Comparison of ENCODE assay signal across 29 cellular contexts in genomic region chr15:27784107-27784506, GRCh38.
"Had no signal": no experiment of that assay in that cellular context is flagged by ENCODE, and none has a peak within 500 bp of the region (broad histone marks: within the 10 kb centered on the region; RNA-seq: fewer than 3 reads in every experiment).

No MANE protein-coding gene starts in this region.

- H3K4me1 Mint-ChIP-seq: activated B cell treated with CpG ODN at 0.5 μM for 24 hours; activated naive CD4-positive, alpha-beta T cell treated with anti-CD3 and anti-CD28 coated beads, Interleukin-2, amount 50 U/mL, for 24 hours; activated naive CD8-positive, alpha-beta T cell treated with anti-CD3 and anti-CD28 coated beads, Interleukin-2, amount 50 U/mL, for 24 hours; stimulated activated effector memory CD8-positive, alpha-beta T cell treated with anti-CD3 and anti-CD28 coated beads, Interleukin-12 subunit alpha, Interleukin-12 subunit beta, amount 100 ng/mL, for 72 hours; T-helper 17 cell had no signal

- H3K4me1 ChIP-seq: body of pancreas, colonic mucosa had no signal

- H3K27me3 ChIP-seq: body of pancreas, colonic mucosa, neutrophil, sigmoid colon had no signal

- H3K4me3 Mint-ChIP-seq: activated B cell treated with CpG ODN at 0.5 μM for 24 hours; activated CD8-positive, alpha-beta T cell treated with anti-CD3 and anti-CD28 coated beads for 36 hours; activated naive CD4-positive, alpha-beta T cell treated with anti-CD3 and anti-CD28 coated beads, Interleukin-2, amount 50 U/mL, for 24 hours; activated naive CD8-positive, alpha-beta T cell treated with anti-CD3 and anti-CD28 coated beads, Interleukin-2, amount 50 U/mL, for 24 hours; activated T-cell treated with anti-CD3 and anti-CD28 coated beads, Interleukin-2, amount 50 U/mL, for 4 hours; nephron; stimulated activated effector memory CD8-positive, alpha-beta T cell treated with anti-CD3 and anti-CD28 coated beads, Interleukin-12 subunit alpha, Interleukin-12 subunit beta, amount 100 ng/mL, for 72 hours; stimulated activated naive CD8-positive, alpha-beta T cell treated with anti-CD3 and anti-CD28 coated beads, Interleukin-15, Interleukin-2, amounts not matched to agents 100 ng/mL and 50 ng/mL, for 24 hours; T-helper 17 cell; type B pancreatic cell had no signal

- H3K27me3 Mint-ChIP-seq: activated B cell treated with CpG ODN at 0.5 μM for 24 hours; activated naive CD8-positive, alpha-beta T cell treated with anti-CD3 and anti-CD28 coated beads, Interleukin-2, amount 50 U/mL, for 24 hours; stimulated activated naive CD8-positive, alpha-beta T cell treated with anti-CD3 and anti-CD28 coated beads, Interleukin-15, Interleukin-2, amounts not matched to agents 100 ng/mL and 50 ng/mL, for 24 hours; T-helper 17 cell; type B pancreatic cell had no signal

- H3K4me3 ChIP-seq: body of pancreas, colonic mucosa, dorsolateral prefrontal cortex, sigmoid colon had no signal

- H3K27ac ChIP-seq: body of pancreas, colonic mucosa, dorsolateral prefrontal cortex, neutrophil, sigmoid colon had no signal

- H3K9me3 ChIP-seq: body of pancreas, colonic mucosa, neutrophil, sigmoid colon had no signal

- H3K36me3 Mint-ChIP-seq: activated naive CD4-positive, alpha-beta T cell treated with anti-CD3 and anti-CD28 coated beads, Interleukin-2, amount 50 U/mL, for 24 hours; stimulated activated effector memory CD8-positive, alpha-beta T cell treated with anti-CD3 and anti-CD28 coated beads, Interleukin-12 subunit alpha, Interleukin-12 subunit beta, amount 100 ng/mL, for 72 hours; type B pancreatic cell had no signal

- H3K9me3 Mint-ChIP-seq: activated CD8-positive, alpha-beta T cell treated with anti-CD3 and anti-CD28 coated beads for 36 hours; activated naive CD8-positive, alpha-beta T cell treated with anti-CD3 and anti-CD28 coated beads, Interleukin-2, amount 50 U/mL, for 24 hours; nephron; type B pancreatic cell had no signal

- FAIRE-seq: endothelial cell of umbilical vein, keratinocyte, small intestine had no signal

- DNase-seq: activated B cell treated with CpG ODN at 0.5 μM for 24 hours; activated CD4-positive, alpha-beta T cell treated with anti-CD3 and anti-CD28 coated beads, Interleukin-2, amount 50 U/mL, for 1 hour; activated CD8-positive, alpha-beta T cell treated with anti-CD3 and anti-CD28 coated beads for 36 hours; activated naive CD8-positive, alpha-beta T cell treated with anti-CD3 and anti-CD28 coated beads, Interleukin-2, amount 50 U/mL, for 24 hours; activated T-cell treated with anti-CD3 and anti-CD28 coated beads, Interleukin-2, amount 50 U/mL, for 4 hours; amygdala; body of pancreas; colonic mucosa; dorsolateral prefrontal cortex; foreskin fibroblast; head of caudate nucleus; hippocampal formation; left cardiac atrium; mammary epithelial cell; sigmoid colon; small intestine; stimulated activated CD4-positive, alpha-beta T cell treated with anti-CD3 and anti-CD28 coated beads, Interleukin-4, amount 100 ng/mL, for 24 hours; substantia nigra; T-helper 17 cell; T1000 had no signal

- H3K36me3 ChIP-seq: colonic mucosa, neutrophil, sigmoid colon had no signal

- H3K27ac Mint-ChIP-seq: activated B cell treated with CpG ODN at 0.5 μM for 24 hours; activated CD8-positive, alpha-beta T cell treated with anti-CD3 and anti-CD28 coated beads for 36 hours; activated naive CD4-positive, alpha-beta T cell treated with anti-CD3 and anti-CD28 coated beads, Interleukin-2, amount 50 U/mL, for 24 hours; activated naive CD8-positive, alpha-beta T cell treated with anti-CD3 and anti-CD28 coated beads, Interleukin-2, amount 50 U/mL, for 24 hours; activated T-helper 2 cell treated with anti-CD3 and anti-CD28 coated beads, Interferon-gamma antibody, Interleukin-2, Interleukin-4, amounts not matched to agents 10 μg/mL and 5 μg/mL and 100 μg/mL, durations not matched to agents 14 hours and 24 hours and 36 hours; nephron; stimulated activated effector memory CD8-positive, alpha-beta T cell treated with anti-CD3 and anti-CD28 coated beads, Interleukin-12 subunit alpha, Interleukin-12 subunit beta, amount 100 ng/mL, for 72 hours; stimulated activated naive CD8-positive, alpha-beta T cell treated with anti-CD3 and anti-CD28 coated beads, Interleukin-15, Interleukin-2, amounts not matched to agents 100 ng/mL and 50 ng/mL, for 24 hours; T-helper 17 cell; type B pancreatic cell had no signal

- ATAC-seq: activated CD8-positive, alpha-beta T cell treated with anti-CD3 and anti-CD28 coated beads for 36 hours; activated naive CD8-positive, alpha-beta T cell treated with anti-CD3 and anti-CD28 coated beads, Interleukin-2, amount 50 U/mL, for 24 hours; activated T-cell treated with anti-CD3 and anti-CD28 coated beads, Interleukin-2, amount 50 U/mL, for 4 hours; body of pancreas; left cardiac atrium; stimulated activated effector memory CD8-positive, alpha-beta T cell treated with anti-CD3 and anti-CD28 coated beads, Interleukin-12 subunit alpha, Interleukin-12 subunit beta, amount 100 ng/mL, for 72 hours; T-helper 17 cell had no signal
